ENCODE assay signal across 1 cellular context in the genomic region with DNA sequence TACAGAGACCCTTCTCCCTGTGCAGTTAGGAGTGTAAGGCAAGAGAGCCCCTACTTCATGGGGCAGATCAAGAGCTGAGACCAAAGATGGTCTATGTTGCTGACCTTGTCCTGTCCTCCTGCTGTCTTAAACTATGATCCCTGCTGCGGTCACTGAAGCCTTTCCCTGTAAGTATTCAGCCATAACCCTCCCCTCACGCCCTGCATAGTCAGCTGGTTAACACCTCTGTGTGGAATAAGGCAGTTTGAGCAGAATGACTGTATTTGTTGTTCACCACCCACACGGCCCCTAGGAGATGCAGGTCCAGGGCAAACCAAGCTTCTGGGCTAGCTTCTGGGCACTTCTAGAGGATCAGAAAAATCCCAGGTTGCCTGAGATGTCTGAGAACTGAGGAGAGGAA.
TF ChIP-seq lines count a peak whose summit lies in the region.

No MANE protein-coding gene starts in this region.

TF ChIP-seq in K562, 482 proteins besides CTCF, POLR2A, EP300 and RAD21:
- peak; percentile 41; the same call in 1 of the 2 replicates for TF ChIP-seq L3MBTL2 (IDR thresholded peaks at IDR 0.05)
- TF ChIP-seq, protein P1, sequence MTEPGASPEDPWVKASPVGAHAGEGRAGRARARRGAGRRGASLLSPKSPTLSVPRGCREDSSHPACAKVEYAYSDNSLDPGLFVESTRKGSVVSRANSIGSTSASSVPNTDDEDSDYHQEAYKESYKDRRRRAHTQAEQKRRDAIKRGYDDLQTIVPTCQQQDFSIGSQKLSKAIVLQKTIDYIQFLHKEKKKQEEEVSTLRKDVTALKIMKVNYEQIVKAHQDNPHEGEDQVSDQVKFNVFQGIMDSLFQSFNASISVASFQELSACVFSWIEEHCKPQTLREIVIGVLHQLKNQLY (CRISPR knock-in tag; conservative IDR thresholded peaks at IDR 0.05) = no peak
- TF ChIP-seq, protein P2, sequence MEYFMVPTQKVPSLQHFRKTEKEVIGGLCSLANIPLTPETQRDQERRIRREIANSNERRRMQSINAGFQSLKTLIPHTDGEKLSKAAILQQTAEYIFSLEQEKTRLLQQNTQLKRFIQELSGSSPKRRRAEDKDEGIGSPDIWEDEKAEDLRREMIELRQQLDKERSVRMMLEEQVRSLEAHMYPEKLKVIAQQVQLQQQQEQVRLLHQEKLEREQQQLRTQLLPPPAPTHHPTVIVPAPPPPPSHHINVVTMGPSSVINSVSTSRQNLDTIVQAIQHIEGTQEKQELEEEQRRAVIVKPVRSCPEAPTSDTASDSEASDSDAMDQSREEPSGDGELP (CRISPR knock-in tag; IDR thresholded peaks at IDR 0.05; ENCODE audit: borderline replicate concordance) = 0 out of 2 replicates have a peak, but pooled peaks have one; percentile 31
